In the genomic region with DNA sequence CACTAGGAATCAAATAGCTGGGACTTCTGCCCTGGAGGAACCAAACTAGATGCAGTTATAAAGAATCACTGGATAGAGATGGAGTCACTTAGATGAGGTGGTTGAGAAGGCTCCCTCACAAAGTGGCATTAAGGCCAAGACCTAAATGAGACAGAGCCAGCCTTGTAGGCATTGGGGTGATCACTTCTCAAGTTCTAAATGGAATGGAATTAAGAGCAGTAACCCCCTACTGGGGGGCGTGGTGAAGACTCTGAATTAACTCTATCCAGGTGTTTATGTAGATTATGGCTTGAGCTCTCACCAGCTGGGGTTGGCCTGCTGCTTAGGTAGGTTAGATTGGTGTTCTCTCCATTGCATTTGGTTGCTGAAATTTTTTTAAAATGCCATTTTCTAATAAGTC, we compare ENCODE assay signal across 26 cellular contexts.
"Had no signal": no experiment of that assay in that cellular context is flagged by ENCODE, and none has a peak within 500 bp of the region (broad histone marks: within the 10 kb centered on the region; RNA-seq: fewer than 3 reads in every experiment).

No MANE protein-coding gene starts in this region.

- H3K4me3 ChIP-seq: colonic mucosa, esophagus muscularis mucosa, gastroesophageal sphincter, heart left ventricle, hepatocyte, left lung, ovary, psoas muscle, sigmoid colon, stomach, thyroid gland had no signal

- H3K27me3 ChIP-seq: colonic mucosa, esophagus muscularis mucosa, foreskin keratinocyte, gastroesophageal sphincter, heart left ventricle, hepatocyte, left lung, ovary, sigmoid colon, stomach, thyroid gland had no signal

- H3K27ac ChIP-seq: colonic mucosa, esophagus muscularis mucosa, foreskin keratinocyte, gastroesophageal sphincter, heart left ventricle, hepatocyte, left lung, ovary, psoas muscle, sigmoid colon, stomach, thyroid gland had no signal

- H3K9me3 Mint-ChIP-seq: dendritic cell treated with granulocyte-macrophage colony-stimulating factor and Interleukin-4, amounts not matched to agents 40 ng/mL and 50 ng/mL, for 4 days; naive thymus-derived CD8-positive, alpha-beta T cell; nephron progenitor cell; stimulated activated effector memory CD8-positive, alpha-beta T cell treated with anti-CD3 and anti-CD28 coated beads, Interleukin-12 subunit alpha, Interleukin-12 subunit beta, amount 100 ng/mL, for 72 hours had no signal

- H3K4me2 ChIP-seq: hepatocyte had no signal

- H2AFZ ChIP-seq: hepatocyte had no signal

- H3K27ac Mint-ChIP-seq: dendritic cell treated with granulocyte-macrophage colony-stimulating factor and Interleukin-4, amounts not matched to agents 40 ng/mL and 50 ng/mL, for 4 days; nephron progenitor cell; stimulated activated effector memory CD8-positive, alpha-beta T cell treated with anti-CD3 and anti-CD28 coated beads, Interleukin-12 subunit alpha, Interleukin-12 subunit beta, amount 100 ng/mL, for 72 hours had no signal

- H3K36me3 ChIP-seq: colonic mucosa, ovary had no signal

- H3K27me3 Mint-ChIP-seq: dendritic cell treated with granulocyte-macrophage colony-stimulating factor and Interleukin-4, amounts not matched to agents 40 ng/mL and 50 ng/mL, for 4 days; naive thymus-derived CD8-positive, alpha-beta T cell had no signal

- H3K9me3 ChIP-seq: colonic mucosa, esophagus muscularis mucosa, gastroesophageal sphincter, heart left ventricle, left lung, ovary, psoas muscle, sigmoid colon, stomach, thyroid gland had no signal

- H3K4me3 Mint-ChIP-seq: dendritic cell treated with granulocyte-macrophage colony-stimulating factor and Interleukin-4, amounts not matched to agents 40 ng/mL and 50 ng/mL, for 4 days; naive thymus-derived CD8-positive, alpha-beta T cell; nephron progenitor cell; stimulated activated effector memory CD8-positive, alpha-beta T cell treated with anti-CD3 and anti-CD28 coated beads, Interleukin-12 subunit alpha, Interleukin-12 subunit beta, amount 100 ng/mL, for 72 hours had no signal

- H3K4me1 ChIP-seq: colonic mucosa, gastroesophageal sphincter, left lung, psoas muscle, sigmoid colon, stomach had no signal

- DNase-seq: colonic mucosa; effector CD8-positive, alpha-beta T cell; foreskin keratinocyte; heart left ventricle; left cardiac atrium; left lung; mammary epithelial cell; naive thymus-derived CD8-positive, alpha-beta T cell; nephron progenitor cell; occipital lobe; ovary; posterior cingulate gyrus; psoas muscle; right cardiac atrium; sigmoid colon; stimulated activated CD4-positive, alpha-beta T cell treated with anti-CD3 and anti-CD28 coated beads, Interleukin-2, amount 100 ng/mL, for 24 hours; stimulated activated CD4-positive, alpha-beta T cell treated with anti-CD3 and anti-CD28 coated beads, Interleukin-4, amount 100 ng/mL, for 24 hours; stimulated activated naive CD4-positive, alpha-beta T cell treated with Interleukin-2 at 50 U/mL for 16 hours; stomach; thyroid gland; trophoblast cell had no signal

- ATAC-seq: foreskin keratinocyte; gastroesophageal sphincter; heart left ventricle; left cardiac atrium; left lung; naive thymus-derived CD8-positive, alpha-beta T cell; psoas muscle; right cardiac atrium; stimulated activated effector memory CD8-positive, alpha-beta T cell treated with anti-CD3 and anti-CD28 coated beads, Interleukin-12 subunit alpha, Interleukin-12 subunit beta, amount 100 ng/mL, for 72 hours had no signal

- H3K79me2 ChIP-seq: hepatocyte had no signal
